ENCODE assay signal across 24 cellular contexts in genomic region chr9:126532489-126532888, GRCh38.
DNase-seq lines count a peak whose midpoint lies in the region; ATAC-seq, FAIRE-seq and TF ChIP-seq lines count a peak whose summit lies in the region.
"Had no signal": no experiment of that assay in that cellular context is flagged by ENCODE, and none has a peak within 500 bp of the region (broad histone marks: within the 10 kb centered on the region; RNA-seq: fewer than 3 reads in every experiment).

No MANE protein-coding gene starts in this region.

- H3K9me3 Mint-ChIP-seq in neural crest cell: no peaks in the 10 kb centered on the region
- H3K9me3 Mint-ChIP-seq: activated naive CD8-positive, alpha-beta T cell treated with anti-CD3 and anti-CD28 coated beads, Interleukin-2, amount 10 ng/mL, durations not matched to agents 7 days and 5 days; activated T-helper 1 cell treated with anti-CD3 and anti-CD28 coated beads, Interleukin-12 subunit alpha, Interleukin-12 subunit beta, Interleukin-2, Interleukin-4 antibody, amounts not matched to agents 30 ng/mL and 10 ng/mL and 1 ng/mL, durations not matched to agents 14 hours and 24 hours and 36 hours had no signal

- no peaks in the 10 kb centered on the region for H3K9me2 ChIP-seq in SK-N-SH

- H3K4me1 Mint-ChIP-seq in neural crest cell: peaks cover 42% of the 10 kb centered on the region
- H3K4me1 Mint-ChIP-seq: activated naive CD8-positive, alpha-beta T cell treated with anti-CD3 and anti-CD28 coated beads, Interleukin-2, amount 10 ng/mL, durations not matched to agents 7 days and 5 days had no signal

- CTCF ChIA-PET in SK-N-SH (lab: Yijun Ruan, JAX): interaction anchor here (0.7 to 5.3 kb wide), 13 partner anchors 12 to 249 kb away, joined by 3 to 61 read pairs (median 10); no protein-coding TSS in a partner anchor

- no peak for FAIRE-seq in GM12891 (lab: Jason Lieb, UNC)

- no peak for TF ChIP-seq RAD21 in SK-N-SH (IDR thresholded peaks at IDR 0.05; ENCODE audit: low read length)

- H3K9ac ChIP-seq in SK-N-SH: no peak overlapping the region

- POLR2A ChIA-PET in SK-N-SH (lab: Yijun Ruan, JAX): interaction anchor here (0.7 to 3.5 kb wide), 5 partner anchors 10 to 23 kb away, joined by 3 to 44 read pairs (median 8); no protein-coding TSS in a partner anchor

- peak overlapping the region; percentile 60 for H3K27ac Mint-ChIP-seq in neural crest cell (ENCODE audit: unreplicated experiment)
- H3K27ac Mint-ChIP-seq: activated naive CD8-positive, alpha-beta T cell treated with anti-CD3 and anti-CD28 coated beads, Interleukin-2, amount 10 ng/mL, durations not matched to agents 7 days and 5 days; activated T-helper 1 cell treated with anti-CD3 and anti-CD28 coated beads, Interleukin-12 subunit alpha, Interleukin-12 subunit beta, Interleukin-2, Interleukin-4 antibody, amounts not matched to agents 30 ng/mL and 10 ng/mL and 1 ng/mL, durations not matched to agents 14 hours and 24 hours and 36 hours had no signal

- peak in 1 of 2 experiments; percentile 44; a peak in 1 of 4 replicates for TF ChIP-seq EP300 in SK-N-SH (IDR thresholded peaks at IDR 0.05; ENCODE audit: borderline replicate concordance in 1 of 2, low read depth in 1 of 2, low read length in 1 of 2)

- DNase-seq in SK-N-SH (peak; percentile 50), Right ventricle myocardium superior (no peak), neural crest cell (ENCODE audit: low read depth, low spot score) (no peak), vagina (ENCODE audit: extremely low spot score in 2 of 2) (no peak), GM12891 (ENCODE audit: insufficient read length, low spot score) (no peak), midbrain (lab: John Stamatoyannopoulos, UW) (no peak)
- DNase-seq: activated naive CD8-positive, alpha-beta T cell treated with anti-CD3 and anti-CD28 coated beads, Interleukin-2, amount 10 ng/mL, durations not matched to agents 7 days and 5 days; AML-193; brain microvascular endothelial cell; Calu3; dermis blood vessel endothelial cell; foreskin melanocyte; GDM1; NCI-H1417 treated with DMSO at 0.1 percent for 48 hours; NCI-H2171 treated with DMSO at 0.1 percent for 48 hours; stimulated activated naive CD8-positive, alpha-beta T cell treated with anti-CD3 and anti-CD28 coated beads, Interleukin-15, Interleukin-2, amounts not matched to agents 100 U/mL and 50 U/mL, for 24 hours; tibial artery had no signal

- H3K36me3 ChIP-seq in SK-N-SH (replicated peaks in 1 of 2; ENCODE audit: control insufficient read depth in 1 of 2, insufficient read depth in 2 of 2, low read length in 1 of 2) (no peaks in the 10 kb centered on the region), vagina (no peaks in the 10 kb centered on the region)
- H3K36me3 ChIP-seq: brain microvascular endothelial cell, ovary, SJSA1, tibial artery had no signal

- TF ChIP-seq POLR2A in vagina (IDR thresholded peaks at IDR 0.05) (no peak), GM12891 (IDR thresholded peaks at IDR 0.05; ENCODE audit: low read depth, low read length) (no peak)

- H3K4me3 ChIP-seq in SK-N-SH (ENCODE audit: low read depth in 2 of 2, low read length in 1 of 2): no peak overlapping the region
- no peak overlapping the region for H3K4me3 ChIP-seq in vagina
- H3K4me3 ChIP-seq: ovary, SJSA1, tibial artery had no signal

- no peak overlapping the region for H2AFZ ChIP-seq in SK-N-SH (ENCODE audit: low read depth)

- WGBS in SK-N-SH (ENCODE audit: low lambda C conversion rate): 54% methylated on average over 8 of the region's 8 CpGs

- H3K79me2 ChIP-seq in SK-N-SH (ENCODE audit: insufficient read depth): no peaks in the 10 kb centered on the region

- H3K4me3 Mint-ChIP-seq in neural crest cell: no peak overlapping the region
- H3K4me3 Mint-ChIP-seq: activated naive CD8-positive, alpha-beta T cell treated with anti-CD3 and anti-CD28 coated beads, Interleukin-2, amount 10 ng/mL, durations not matched to agents 7 days and 5 days; activated T-helper 1 cell treated with anti-CD3 and anti-CD28 coated beads, Interleukin-12 subunit alpha, Interleukin-12 subunit beta, Interleukin-2, Interleukin-4 antibody, amounts not matched to agents 30 ng/mL and 10 ng/mL and 1 ng/mL, durations not matched to agents 14 hours and 24 hours and 36 hours had no signal

- no peaks in the 10 kb centered on the region for H4K20me1 ChIP-seq in SK-N-SH (ENCODE audit: insufficient read depth)

- H3K4me1 ChIP-seq in SK-N-SH (ENCODE audit: control insufficient read depth in 1 of 2, insufficient read depth in 2 of 2, low read depth in 1 of 2, low read length in 1 of 2): peaks cover 0 to 74% of the 10 kb centered on the region in 2 experiments; a peak in 2 of 4 replicates
- H3K4me1 ChIP-seq in vagina: peaks cover 26% of the 10 kb centered on the region
- H3K4me1 ChIP-seq: SJSA1, tibial artery had no signal

- no peak overlapping the region for H3K4me2 ChIP-seq in SK-N-SH

- no peaks in the 10 kb centered on the region for H3F3A ChIP-seq in SK-N-SH (replicated peaks; ENCODE audit: insufficient read depth)

- H3K9me3 ChIP-seq in SK-N-SH (no peaks in the 10 kb centered on the region), vagina (no peaks in the 10 kb centered on the region)
- H3K9me3 ChIP-seq: ovary, SJSA1, tibial artery had no signal

- no peak for TF ChIP-seq CTCF in SK-N-SH (IDR thresholded peaks at IDR 0.05)
- TF ChIP-seq CTCF in neural crest cell (conservative IDR thresholded peaks at IDR 0.05): no peak
- TF ChIP-seq CTCF in vagina (IDR thresholded peaks at IDR 0.05): no peak

- peaks cover 28% of the 10 kb centered on the region; the same call in 1 of the 2 replicates for H3K27me3 ChIP-seq in SK-N-SH (ENCODE audit: insufficient read depth)
- H3K27me3 ChIP-seq in vagina: no peaks in the 10 kb centered on the region
- H3K27me3 ChIP-seq: ovary had no signal

- no peaks in the 10 kb centered on the region for H3K36me3 Mint-ChIP-seq in neural crest cell (ENCODE audit: low read depth)
- H3K36me3 Mint-ChIP-seq: activated naive CD8-positive, alpha-beta T cell treated with anti-CD3 and anti-CD28 coated beads, Interleukin-2, amount 10 ng/mL, durations not matched to agents 7 days and 5 days had no signal

- peaks cover 21% of the 10 kb centered on the region for H3K27me3 Mint-ChIP-seq in neural crest cell (ENCODE audit: low read depth)

- H3K27ac ChIP-seq in SK-N-SH (ENCODE audit: low read depth in 2 of 2, low read length in 1 of 2): peak overlapping the region in 1 of 2 experiments; percentile 96; a peak in 2 of 4 replicates
- H3K27ac ChIP-seq in vagina: peak overlapping the region; percentile 33
- H3K27ac ChIP-seq: 22Rv1, brain microvascular endothelial cell, ovary, SJSA1, tibial artery had no signal

- intact Hi-C loops in Right ventricle myocardium superior (cut with DNase I): no loop called here
- intact Hi-C loops in vagina (cut with DNase I): no loop called here

- no peak for ATAC-seq in SK-N-SH treated with all-trans-retinoic acid at 6 μM for 48 hours
- ATAC-seq in Right ventricle myocardium superior (ENCODE audit: poor library complexity): peak; percentile 18
- no peak for ATAC-seq in HG03571 (IDR thresholded peaks at IDR 0.05; ENCODE audit: unreplicated experiment)
- ATAC-seq: activated CD4-positive, CD25-positive, alpha-beta regulatory T cell treated with anti-CD3 and anti-CD28 coated beads, Interleukin-2, amount 50 U/mL, for 24 hours; stimulated activated naive CD8-positive, alpha-beta T cell treated with anti-CD3 and anti-CD28 coated beads, Interleukin-15, Interleukin-2, amounts not matched to agents 100 U/mL and 50 U/mL, for 24 hours had no signal

TF ChIP-seq in SK-N-SH, 30 proteins besides CTCF, POLR2A, EP300 and RAD21 (continues in another document):
- TF ChIP-seq RXRA (IDR thresholded peaks at IDR 0.05; ENCODE audit: borderline replicate concordance, low read depth) (no peak), EZH2phosphoT487 (IDR thresholded peaks at IDR 0.05; ENCODE audit: borderline replicate concordance, low read depth) (no peak), MEF2A (IDR thresholded peaks at IDR 0.05; ENCODE audit: borderline replicate concordance, low read depth) (no peak), GABPA (IDR thresholded peaks at IDR 0.05; ENCODE audit: low read depth) (no peak), SMC3 (IDR thresholded peaks at IDR 0.05; ENCODE audit: low read depth, low read length) (no peak), SIN3A (IDR thresholded peaks at IDR 0.05; ENCODE audit: borderline replicate concordance, low read depth, low read length) (no peak)
- TF ChIP-seq, protein P1, sequence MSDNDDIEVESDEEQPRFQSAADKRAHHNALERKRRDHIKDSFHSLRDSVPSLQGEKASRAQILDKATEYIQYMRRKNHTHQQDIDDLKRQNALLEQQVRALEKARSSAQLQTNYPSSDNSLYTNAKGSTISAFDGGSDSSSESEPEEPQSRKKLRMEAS (IDR thresholded peaks at IDR 0.05; ENCODE audit: low read depth): no peak

TF ChIP-seq in SK-N-SH treated with all-trans-retinoic acid at 6 μM for 48 hours, 23 proteins besides CTCF, POLR2A, EP300 and RAD21 (continues in another document):
- TF ChIP-seq SNAI2 (CRISPR knock-in tag; IDR thresholded peaks at IDR 0.05): no peak
- TF ChIP-seq GLIS3 (CRISPR knock-in tag; IDR thresholded peaks at IDR 0.05): no peak
- TF ChIP-seq ZNF70 (CRISPR knock-in tag; IDR thresholded peaks at IDR 0.05): no peak

TF ChIP-seq in GM12891, 5 proteins besides CTCF, POLR2A, EP300 and RAD21:
- TF ChIP-seq PAX5 (IDR thresholded peaks at IDR 0.05; ENCODE audit: insufficient read depth, low read length, severe bottlenecking) (no peak), POLR2AphosphoS5 (IDR thresholded peaks at IDR 0.05; ENCODE audit: low read depth, low read length) (no peak), SPI1 (IDR thresholded peaks at IDR 0.05; ENCODE audit: low read depth, low read length) (no peak), POU2F2 (IDR thresholded peaks at IDR 0.05; ENCODE audit: low read depth, low read length) (no peak), TAF1 (IDR thresholded peaks at IDR 0.05; ENCODE audit: low read depth, low read length) (no peak)
